20 cellular contexts compared by ENCODE assay signal in genomic region chr1:24866211-24867063, GRCh38.
DNase-seq lines count a peak whose midpoint lies in the region; ATAC-seq and TF ChIP-seq lines count a peak whose summit lies in the region.
"Had no signal": no experiment of that assay in that cellular context is flagged by ENCODE, and none has a peak within 500 bp of the region (broad histone marks: within the 10 kb centered on the region; RNA-seq: fewer than 3 reads in every experiment).

No MANE protein-coding gene starts in this region.

- H3K4me1 ChIP-seq in HAP-1: peaks cover 4% of the 10 kb centered on the region; the same call in 1 of the 2 replicates

- H3K36me3 ChIP-seq in HAP-1 (replicated peaks): no peaks in the 10 kb centered on the region
- H3K36me3 ChIP-seq: lower lobe of right lung, thyroid gland had no signal

- DNase-seq in GM03348 (ENCODE audit: low spot score): peak; percentile 14
- DNase-seq in GOT3 (lab: John Stamatoyannopoulos, UW): peak; percentile 28
- peak in 1 of 2 donors; percentile 8 for DNase-seq in central memory CD8-positive, alpha-beta T cell (ENCODE audit: low spot score in 2 of 2)
- DNase-seq in mucosa of gallbladder (ENCODE audit: low spot score): peak; percentile 8
- DNase-seq in HAP-1 (ENCODE audit: low spot score in 2 of 2): no peak
- no peak for DNase-seq in OCI-M1 (lab: John Stamatoyannopoulos, UW)
- no peak for DNase-seq in GM13977 (ENCODE audit: low spot score)
- DNase-seq: activated CD4-positive, CD25-positive, alpha-beta regulatory T cell; activated naive CD4-positive, alpha-beta T cell treated with anti-CD3 and anti-CD28 coated beads, Interleukin-2, amount 10 ng/mL, durations not matched to agents 7 days and 5 days; activated T-cell treated with anti-CD3 and anti-CD28 coated beads for 4 hours; C1 segment of cervical spinal cord; DMS153; lower lobe of right lung; NCI-H2081 treated with DMSO at 0.1 percent for 48 hours; NCI-H510A; SHP77; T-helper 2 cell; thyroid gland had no signal

- H3K27me3 ChIP-seq in HAP-1 (ENCODE audit: low read depth): no peaks in the 10 kb centered on the region
- H3K27me3 ChIP-seq: thyroid gland had no signal

- no peaks in the 10 kb centered on the region for H3K27me3 Mint-ChIP-seq in central memory CD8-positive, alpha-beta T cell

- no peaks in the 10 kb centered on the region for H3K9me3 Mint-ChIP-seq in central memory CD8-positive, alpha-beta T cell
- H3K9me3 Mint-ChIP-seq: activated naive CD4-positive, alpha-beta T cell treated with anti-CD3 and anti-CD28 coated beads, Interleukin-2, amount 10 ng/mL, durations not matched to agents 7 days and 5 days; nephron; stimulated activated effector memory CD8-positive, alpha-beta T cell treated with anti-CD3 and anti-CD28 coated beads, Interleukin-12 subunit alpha, Interleukin-12 subunit beta, amount 100 ng/mL, for 72 hours had no signal

- no peak for TF ChIP-seq CTCF in GM13977 (IDR thresholded peaks at IDR 0.05; ENCODE audit: extremely low read depth, insufficient read depth, missing control alignments)

- in situ Hi-C loops in HAP-1 (cut with MboI; ENCODE audit: low sequenced_read_pairs): no loop called here
- in situ Hi-C loops in GM13977 (cut with MboI; ENCODE audit: low pct_unique_long_range_greater_than_20kb, low sequenced_read_pairs, unreplicated experiment): no loop called here

- H3K4me3 ChIP-seq in HAP-1: no peak overlapping the region
- H3K4me3 ChIP-seq: lower lobe of right lung, thyroid gland had no signal

- peaks cover 2% of the 10 kb centered on the region for H3K36me3 Mint-ChIP-seq in central memory CD8-positive, alpha-beta T cell (ENCODE audit: insufficient read depth)
- H3K36me3 Mint-ChIP-seq: activated naive CD4-positive, alpha-beta T cell treated with anti-CD3 and anti-CD28 coated beads, Interleukin-2, amount 10 ng/mL, durations not matched to agents 7 days and 5 days; stimulated activated effector memory CD8-positive, alpha-beta T cell treated with anti-CD3 and anti-CD28 coated beads, Interleukin-12 subunit alpha, Interleukin-12 subunit beta, amount 100 ng/mL, for 72 hours had no signal

- no peak for ATAC-seq in central memory CD8-positive, alpha-beta T cell (replicated peaks; ENCODE audit: extremely low read depth, poor library complexity, severe bottlenecking)
- ATAC-seq: lower lobe of right lung; stimulated activated effector memory CD8-positive, alpha-beta T cell treated with anti-CD3 and anti-CD28 coated beads, Interleukin-12 subunit alpha, Interleukin-12 subunit beta, amount 100 ng/mL, for 72 hours had no signal

- peaks cover 35% of the 10 kb centered on the region for H3K4me1 Mint-ChIP-seq in central memory CD8-positive, alpha-beta T cell

- peak overlapping the region; percentile 74 for H3K27ac Mint-ChIP-seq in central memory CD8-positive, alpha-beta T cell (ENCODE audit: low read depth)
- H3K27ac Mint-ChIP-seq: activated naive CD4-positive, alpha-beta T cell treated with anti-CD3 and anti-CD28 coated beads, Interleukin-2, amount 10 ng/mL, durations not matched to agents 7 days and 5 days; nephron had no signal

- no peaks in the 10 kb centered on the region for H3K9me3 ChIP-seq in HAP-1
- H3K9me3 ChIP-seq: lower lobe of right lung, thyroid gland had no signal

- no peak overlapping the region for H3K4me3 Mint-ChIP-seq in central memory CD8-positive, alpha-beta T cell
- H3K4me3 Mint-ChIP-seq: activated naive CD4-positive, alpha-beta T cell treated with anti-CD3 and anti-CD28 coated beads, Interleukin-2, amount 10 ng/mL, durations not matched to agents 7 days and 5 days; nephron; stimulated activated effector memory CD8-positive, alpha-beta T cell treated with anti-CD3 and anti-CD28 coated beads, Interleukin-12 subunit alpha, Interleukin-12 subunit beta, amount 100 ng/mL, for 72 hours had no signal

Comparison
In these comparisons a context has a peak if more than half of its experiments do, and no peak if none do; other contexts are left out.
1. DNase-seq: peak in GM03348 (single experiment), GOT3 (single experiment) and mucosa of gallbladder (single experiment); none in HAP-1 (0 of 2), OCI-M1 (single experiment) and GM13977 (single experiment).